1 cellular context compared by ENCODE assay signal in genomic region chrX:27565992-27566391, GRCh38.
TF ChIP-seq lines count a peak whose summit lies in the region.

No MANE protein-coding gene starts in this region.

TF ChIP-seq in IMR-90, 13 proteins besides CTCF, POLR2A, EP300 and RAD21:
- TF ChIP-seq USF2 (IDR thresholded peaks at IDR 0.05; ENCODE audit: low read depth, low read length), result no peak
- TF ChIP-seq, protein P1, sequence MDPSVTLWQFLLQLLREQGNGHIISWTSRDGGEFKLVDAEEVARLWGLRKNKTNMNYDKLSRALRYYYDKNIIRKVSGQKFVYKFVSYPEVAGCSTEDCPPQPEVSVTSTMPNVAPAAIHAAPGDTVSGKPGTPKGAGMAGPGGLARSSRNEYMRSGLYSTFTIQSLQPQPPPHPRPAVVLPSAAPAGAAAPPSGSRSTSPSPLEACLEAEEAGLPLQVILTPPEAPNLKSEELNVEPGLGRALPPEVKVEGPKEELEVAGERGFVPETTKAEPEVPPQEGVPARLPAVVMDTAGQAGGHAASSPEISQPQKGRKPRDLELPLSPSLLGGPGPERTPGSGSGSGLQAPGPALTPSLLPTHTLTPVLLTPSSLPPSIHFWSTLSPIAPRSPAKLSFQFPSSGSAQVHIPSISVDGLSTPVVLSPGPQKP (IDR thresholded peaks at IDR 0.05; ENCODE audit: borderline replicate concordance, low read depth, low read length), result no peak
- TF ChIP-seq CHD1 (IDR thresholded peaks at IDR 0.05; ENCODE audit: low read depth, low read length), result no peak
